ENCODE assay signal across 8 cellular contexts in the genomic region with DNA sequence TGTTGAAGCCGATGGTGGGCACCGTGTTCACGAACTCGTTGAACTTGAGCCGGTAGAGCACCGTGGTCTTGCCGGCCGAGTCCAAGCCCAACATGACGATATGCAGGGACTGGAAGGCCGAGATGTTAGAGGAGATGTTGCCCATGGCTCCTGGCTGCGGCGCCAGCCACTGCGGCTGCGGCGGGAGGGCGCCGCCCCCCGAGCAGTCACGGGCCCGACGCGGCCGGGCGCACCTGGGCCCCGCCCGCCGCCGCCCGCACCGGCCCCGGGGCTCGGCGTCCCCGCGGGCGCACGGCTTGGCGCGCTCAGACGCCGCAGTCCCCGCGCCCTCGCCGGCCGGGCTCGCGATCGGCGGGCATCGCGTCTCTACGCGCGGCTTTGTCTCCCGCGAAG. TPM values are rescaled to one million over a fixed set of nuclear protein-coding genes. Genes with fewer than 3 reads are reported as not detected.
DNase-seq lines count a peak whose midpoint lies in the region; ATAC-seq, FAIRE-seq and TF ChIP-seq lines count a peak whose summit lies in the region.

No MANE protein-coding gene starts in this region.

- H3K36me3 ChIP-seq in colonic mucosa (no peaks in the 10 kb centered on the region), lower lobe of right lung (no peaks in the 10 kb centered on the region), upper lobe of right lung (no peaks in the 10 kb centered on the region)

- no peak for TF ChIP-seq POLR2A in H54 (IDR thresholded peaks at IDR 0.05; ENCODE audit: low read depth, low read length)

- no peaks in the 10 kb centered on the region for H3K27me3 ChIP-seq in CD4-positive, alpha-beta T cell (ENCODE audit: control insufficient read depth, insufficient read depth, low read length)
- H3K27me3 ChIP-seq in colonic mucosa (peaks cover 16% of the 10 kb centered on the region), lower lobe of right lung (ENCODE audit: low read depth) (no peaks in the 10 kb centered on the region), upper lobe of right lung (no peaks in the 10 kb centered on the region)

- peak overlapping the region; percentile 98 for H3K27ac Mint-ChIP-seq in CD4-positive, alpha-beta T cell
- H3K27ac Mint-ChIP-seq in T-helper 17 cell: peak overlapping the region; percentile 99

- no peaks in the 10 kb centered on the region for H3K9me3 ChIP-seq in CD4-positive, alpha-beta T cell (ENCODE audit: control insufficient read depth, low read length)
- H3K9me3 ChIP-seq in T-helper 17 cell (ENCODE audit: control insufficient read depth, low read length, poor library complexity, severe bottlenecking): no peaks in the 10 kb centered on the region
- H3K9me3 ChIP-seq in colonic mucosa: no peaks in the 10 kb centered on the region
- no peaks in the 10 kb centered on the region for H3K9me3 ChIP-seq in lower lobe of right lung
- no peaks in the 10 kb centered on the region for H3K9me3 ChIP-seq in upper lobe of right lung

- H3K4me3 ChIP-seq in colonic mucosa: peak overlapping the region; percentile 50
- peak overlapping the region; percentile 77 for H3K4me3 ChIP-seq in lower lobe of right lung
- H3K4me3 ChIP-seq in upper lobe of right lung: peak overlapping the region; percentile 75

- H3K36me3 Mint-ChIP-seq in CD4-positive, alpha-beta T cell (ENCODE audit: low read depth): peaks cover 57% of the 10 kb centered on the region
- H3K36me3 Mint-ChIP-seq in T-helper 17 cell (ENCODE audit: low read depth): peaks cover 21% of the 10 kb centered on the region

- peaks cover 4% of the 10 kb centered on the region for H3K4me1 ChIP-seq in colonic mucosa
- peaks cover 18% of the 10 kb centered on the region for H3K4me1 ChIP-seq in lower lobe of right lung
- H3K4me1 ChIP-seq in upper lobe of right lung: peaks cover 27% of the 10 kb centered on the region

- H3K4me3 Mint-ChIP-seq in CD4-positive, alpha-beta T cell: peak overlapping the region; percentile 98
- peak overlapping the region; percentile 96 for H3K4me3 Mint-ChIP-seq in T-helper 17 cell

- H3K9me3 Mint-ChIP-seq in CD4-positive, alpha-beta T cell: no peaks in the 10 kb centered on the region

- no peak for TF ChIP-seq CTCF in CD4-positive, alpha-beta T cell (IDR thresholded peaks at IDR 0.05)
- TF ChIP-seq CTCF in colonic mucosa (IDR thresholded peaks at IDR 0.05): no peak
- no peak for TF ChIP-seq CTCF in lower lobe of right lung (IDR thresholded peaks at IDR 0.05)
- no peak for TF ChIP-seq CTCF in upper lobe of right lung (IDR thresholded peaks at IDR 0.05)

- ATAC-seq in CD4-positive, alpha-beta T cell (ENCODE audit: poor library complexity): peak; percentile 19
- ATAC-seq in GM19463 (IDR thresholded peaks at IDR 0.05; ENCODE audit: unreplicated experiment): peak; percentile 47
- peak; percentile 58 for ATAC-seq in HG03521 (IDR thresholded peaks at IDR 0.05; ENCODE audit: unreplicated experiment)
- ATAC-seq in T-helper 17 cell: peak; percentile 46
- ATAC-seq in lower lobe of right lung: peak; percentile 59 to 68
- peak; percentile 57 for ATAC-seq in upper lobe of right lung

- peaks cover 58% of the 10 kb centered on the region for H3K4me1 Mint-ChIP-seq in CD4-positive, alpha-beta T cell (ENCODE audit: low read depth)
- peaks cover 48% of the 10 kb centered on the region for H3K4me1 Mint-ChIP-seq in T-helper 17 cell

- intact Hi-C loops in CD4-positive, alpha-beta T cell (cut with DNase I, micrococcal nuclease): loop anchor here in 1 of 2 experiments (1.0 to 5.0 kb wide), 2 partner anchors 124 to 208 kb away; no protein-coding TSS in a partner anchor
- intact Hi-C loops in colonic mucosa (cut with DNase I): loop anchor here (5.0 kb wide), 1 partner anchor 209 kb away; no protein-coding TSS in a partner anchor
- intact Hi-C loops in lower lobe of right lung (cut with DNase I): no loop called here
- intact Hi-C loops in upper lobe of right lung (cut with DNase I): loop anchor here (10.0 kb wide), 1 partner anchor 212 kb away; no protein-coding TSS in a partner anchor

- CTCF ChIA-PET in CD4-positive, alpha-beta T cell (lab: Charles Lee): interaction anchor here (1.0 to 4.3 kb wide), 7 partner anchors 8 to 207 kb away, joined by 3 to 17 read pairs (median 4); no protein-coding TSS in a partner anchor

- DNase-seq in CD4-positive, alpha-beta T cell: peak in 7 of 10 experiments; percentile 30 to 63 (median 42)
- DNase-seq in T-helper 17 cell: peak; percentile 37 to 51 (median 40)
- DNase-seq in colonic mucosa: peak; percentile 31
- DNase-seq in lower lobe of right lung: no peak
- DNase-seq in upper lobe of right lung: no peak
- DNase-seq in H54 (ENCODE audit: insufficient read length, low spot score): no peak

- H3K27me3 Mint-ChIP-seq in CD4-positive, alpha-beta T cell: peaks cover 5% of the 10 kb centered on the region
- H3K27me3 Mint-ChIP-seq in T-helper 17 cell: peaks cover 9% of the 10 kb centered on the region

- no peak for FAIRE-seq in H54 (lab: Jason Lieb, UNC)

- POLR2A ChIA-PET in CD4-positive, alpha-beta T cell (lab: Charles Lee): interaction anchor here (0.8 to 12.4 kb wide), 18 partner anchors 8 to 507 kb away, joined by 3 to 265 read pairs (median 9); no protein-coding TSS in a partner anchor

- H3K9ac ChIP-seq in colonic mucosa (ENCODE audit: low read depth in 2 of 2, low read length in 2 of 2): peak overlapping the region; percentile 70 to 71

- H3K27ac ChIP-seq in CD4-positive, alpha-beta T cell (ENCODE audit: low read depth, low read length): peak overlapping the region; percentile 96
- H3K27ac ChIP-seq in colonic mucosa: peak overlapping the region; percentile 64
- peak overlapping the region; percentile 83 for H3K27ac ChIP-seq in lower lobe of right lung
- H3K27ac ChIP-seq in upper lobe of right lung: peak overlapping the region; percentile 78

RNA-seq across cellular contexts. Expression of gene ARL4C, which starts 0.4 kb away (rescaled TPM):
- 100 to 1,000 TPM; 469 to 471 TPM for total RNA-seq in CD4-positive, alpha-beta T cell
- total RNA-seq in T-helper 17 cell (100 to 1,000 TPM; 365 to 393 TPM), colonic mucosa (1 to 10 TPM; 1.8 to 4.9 TPM), lower lobe of right lung (13.4 TPM), upper lobe of right lung (21.2 TPM)

Comparison
In these comparisons a context has a peak if more than half of its experiments do, and no peak if none do; other contexts are left out.
1. DNase-seq: peak in CD4-positive, alpha-beta T cell (7 of 10), T-helper 17 cell (3 of 3) and colonic mucosa (single experiment); none in lower lobe of right lung (single experiment), upper lobe of right lung (single experiment) and H54 (single experiment).
2. RNA of gene ARL4C, which starts 0.4 kb away (total RNA-seq): 469 to 471 TPM in CD4-positive, alpha-beta T cell and 365 to 393 TPM in T-helper 17 cell; 21.2 TPM in upper lobe of right lung (single experiment), 13.4 TPM in lower lobe of right lung (single experiment) and 1.8 to 4.9 TPM in colonic mucosa; every median in the first group is over 10 times any median in the second.
3. Peak in every context shown above with its lines, with median percentiles within 50 percentile points of each other: ATAC-seq, H3K27ac ChIP-seq and H3K4me3 ChIP-seq.